In the genomic region with DNA sequence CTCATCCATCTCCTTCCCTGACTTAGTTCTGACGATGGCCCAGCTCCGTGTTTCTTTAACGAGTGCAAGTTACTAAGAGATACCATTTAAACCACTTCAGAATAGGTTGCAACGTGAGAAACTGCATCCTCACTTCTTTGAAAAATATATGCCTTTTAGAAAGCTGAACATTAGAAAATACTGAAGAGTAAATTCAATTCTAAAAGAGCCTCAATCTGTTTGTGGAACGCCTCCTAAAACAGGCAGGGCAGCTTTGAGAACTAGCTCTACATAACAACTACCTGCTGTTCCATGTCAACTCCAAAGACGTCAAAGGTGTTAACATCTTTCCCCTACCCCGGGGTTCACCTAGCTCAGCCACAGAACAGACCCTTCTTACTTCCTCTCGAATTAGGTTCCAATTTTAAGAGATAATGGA, we compare ENCODE assay signal across 11 cellular contexts. TPM values are rescaled to one million over a fixed set of nuclear protein-coding genes. Genes with fewer than 3 reads are reported as not detected.
DNase-seq lines count a peak whose midpoint lies in the region; ATAC-seq and TF ChIP-seq lines count a peak whose summit lies in the region.
"Had no signal": no experiment of that assay in that cellular context is flagged by ENCODE, and none has a peak within 500 bp of the region (broad histone marks: within the 10 kb centered on the region; RNA-seq: fewer than 3 reads in every experiment).

No MANE protein-coding gene starts in this region.

- no peak for TF ChIP-seq EP300 in tibial nerve (IDR thresholded peaks at IDR 0.05)

- H3K27me3 Mint-ChIP-seq in activated naive CD4-positive, alpha-beta T cell treated with anti-CD3 and anti-CD28 coated beads, Interleukin-2, amount 10 ng/mL, durations not matched to agents 7 days and 5 days, result peaks cover 83% of the 10 kb centered on the region
- H3K27me3 Mint-ChIP-seq in memory B cell, result no peaks in the 10 kb centered on the region

- 66 to 67% methylated on average over 8 of the region's 8 CpGs for WGBS in tibial nerve, 2 donors

- H3K27me3 ChIP-seq in tibial nerve, result no peaks in the 10 kb centered on the region

- H3K4me1 ChIP-seq in tibial nerve, result peaks cover 0 to 62% (median 7%) of the 10 kb centered on the region in 4 donors

- H3K27ac ChIP-seq in tibial nerve, result peak overlapping the region; percentile 90 to 98 (median 96)
- H3K27ac ChIP-seq: BLaER1 had no signal

- no peak for TF ChIP-seq CTCF in tibial nerve (IDR thresholded peaks at IDR 0.05)

- DNase-seq in activated naive CD4-positive, alpha-beta T cell treated with anti-CD3 and anti-CD28 coated beads, Interleukin-2, amount 10 ng/mL, durations not matched to agents 7 days and 5 days, result no peak
- no peak for DNase-seq in activated naive CD4-positive, alpha-beta T cell treated with Interleukin-2 at 50 U/mL for 16 hours
- peak; percentile 32 for DNase-seq in astrocyte of the hippocampus (ENCODE audit: low read depth, low spot score)
- peak in 1 of 2 donors; percentile 35 for DNase-seq in memory B cell (ENCODE audit: low spot score in 2 of 2)
- DNase-seq in tibial nerve (ENCODE audit: low spot score in 2 of 2), result no peak
- no peak for DNase-seq in A172 (ENCODE audit: low spot score)
- DNase-seq in NCI-H69 (lab: John Stamatoyannopoulos, UW), result no peak
- DNase-seq: activated CD4-positive, alpha-beta T cell treated with anti-CD3 and anti-CD28 coated beads, Interleukin-2, amount 50 U/mL, for 4 hours; NCI-H1105 had no signal

- H3K9me3 Mint-ChIP-seq in activated naive CD4-positive, alpha-beta T cell treated with anti-CD3 and anti-CD28 coated beads, Interleukin-2, amount 10 ng/mL, durations not matched to agents 7 days and 5 days, result no peaks in the 10 kb centered on the region
- H3K9me3 Mint-ChIP-seq in memory B cell, result no peaks in the 10 kb centered on the region

- no peak overlapping the region for H3K27ac Mint-ChIP-seq in activated naive CD4-positive, alpha-beta T cell treated with anti-CD3 and anti-CD28 coated beads, Interleukin-2, amount 10 ng/mL, durations not matched to agents 7 days and 5 days
- H3K27ac Mint-ChIP-seq in memory B cell, result peak overlapping the region; percentile 99

- H3K4me1 Mint-ChIP-seq in activated naive CD4-positive, alpha-beta T cell treated with anti-CD3 and anti-CD28 coated beads, Interleukin-2, amount 10 ng/mL, durations not matched to agents 7 days and 5 days, result peaks cover 36% of the 10 kb centered on the region
- peaks cover 46% of the 10 kb centered on the region for H3K4me1 Mint-ChIP-seq in memory B cell

- TF ChIP-seq POLR2A in tibial nerve (IDR thresholded peaks at IDR 0.05), result no peak

- peak overlapping the region; percentile 54 for H3K4me3 Mint-ChIP-seq in activated naive CD4-positive, alpha-beta T cell treated with anti-CD3 and anti-CD28 coated beads, Interleukin-2, amount 10 ng/mL, durations not matched to agents 7 days and 5 days
- H3K4me3 Mint-ChIP-seq in memory B cell, result peak overlapping the region; percentile 92

- peak; percentile 14 for ATAC-seq in memory B cell (ENCODE audit: low read depth)
- ATAC-seq in GM18520 (IDR thresholded peaks at IDR 0.05; ENCODE audit: unreplicated experiment), result no peak

- H3K9me3 ChIP-seq in tibial nerve, result no peaks in the 10 kb centered on the region
- H3K9me3 ChIP-seq: BLaER1 had no signal

- no peaks in the 10 kb centered on the region for H3K36me3 ChIP-seq in tibial nerve
- H3K36me3 ChIP-seq: BLaER1 had no signal

- peaks cover 1% of the 10 kb centered on the region for H3K36me3 Mint-ChIP-seq in activated naive CD4-positive, alpha-beta T cell treated with anti-CD3 and anti-CD28 coated beads, Interleukin-2, amount 10 ng/mL, durations not matched to agents 7 days and 5 days
- H3K36me3 Mint-ChIP-seq in memory B cell, result peaks cover 4% of the 10 kb centered on the region

- CTCF ChIA-PET in activated naive CD4-positive, alpha-beta T cell treated with anti-CD3 and anti-CD28 coated beads, Interleukin-2, amount 10 ng/mL, durations not matched to agents 7 days and 5 days (lab: Charles Lee), result interaction anchor here (1.9 to 2.4 kb wide), 2 partner anchors 493 to 531 kb away, joined by 8 to 9 read pairs; no protein-coding TSS in a partner anchor

- peak overlapping the region in 2 of 4 donors; percentile 63 to 67 for H3K4me3 ChIP-seq in tibial nerve

RNA-seq across cellular contexts. Expression of gene BHLHE41, which starts 3.5 kb away (rescaled TPM):
- total RNA-seq in tibial nerve, result 10 to 100 TPM in 2 of 4 donors, 1 to 10 TPM in 2; 6.5 to 12.7 (median 9.9) TPM
- total RNA-seq in A172 (2014; rRNA removed; shearing (Covaris generic)), result 0.21 and 0.41 TPM in 2 replicates
